Comparison of ENCODE assay signal across 6 cellular contexts in the genomic region with DNA sequence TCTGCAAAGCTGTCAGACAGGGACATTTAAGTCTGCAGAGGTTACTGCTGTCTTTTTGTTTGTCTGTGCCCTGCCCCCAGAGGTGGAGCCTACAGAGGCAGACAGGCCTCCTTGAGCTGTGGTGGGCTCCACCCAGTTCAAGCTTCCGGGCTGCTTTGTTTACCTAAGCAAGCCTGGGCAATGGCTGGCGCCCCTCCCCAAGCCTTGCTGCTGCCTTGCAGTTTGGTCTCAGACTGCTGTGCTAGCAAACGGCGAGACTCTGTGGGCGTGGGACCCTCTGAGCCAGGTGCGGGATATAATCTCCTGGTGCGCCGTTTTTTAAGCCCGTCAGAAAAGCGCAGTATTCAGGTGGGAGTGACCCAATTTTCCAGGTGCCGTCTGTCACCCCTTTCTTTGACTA.
DNase-seq lines count a peak whose midpoint lies in the region; ATAC-seq, FAIRE-seq and TF ChIP-seq lines count a peak whose summit lies in the region.
"Not testable (repeated sequence)": the region's sequence is repeated elsewhere in the genome, so short reads cannot be mapped to it uniquely, and the experiment has no call there.

No MANE protein-coding gene starts in this region.

- 94 to 100% methylated on average over 2 to 10 of the region's 11 CpGs for WGBS in transverse colon (ENCODE audit: low coverage in 1 of 2), 2 donors

- H3K9me3 ChIP-seq in transverse colon: not testable (repeated sequence)

- ATAC-seq in left colon: not testable (repeated sequence)

- not testable (repeated sequence) for FAIRE-seq in bronchial epithelial cell (lab: Jason Lieb, UNC)

- peaks cover 2 to 18% (median 10%) of the 10 kb centered on the region in 4 donors for H3K4me1 ChIP-seq in transverse colon

- not testable (repeated sequence) for H3K4me3 ChIP-seq in bronchial epithelial cell (ENCODE audit: low read depth, low read length); transverse colon

- not testable (repeated sequence) for H3K36me3 ChIP-seq in bronchial epithelial cell (ENCODE audit: control insufficient read depth, insufficient read depth, low read length); transverse colon

- not testable (repeated sequence) for TF ChIP-seq POLR2A in transverse colon (IDR thresholded peaks at IDR 0.05)

- intact Hi-C loops in left colon (cut with DNase I, micrococcal nuclease); transverse colon (cut with DNase I; ENCODE audit: low total_unique reads): not testable (repeated sequence)

- H3K27me3 ChIP-seq in bronchial epithelial cell (ENCODE audit: control insufficient read depth, insufficient read depth, low read length); transverse colon: not testable (repeated sequence)

- H3K27ac ChIP-seq in transverse colon: not testable (repeated sequence)

- in situ Hi-C loops in transverse colon (cut with MboI; ENCODE audit: low pct_ligation_motif_present in 1 of 4, low pct_unique_long_range_greater_than_20kb in 1 of 4, low sequenced_read_pairs in 3 of 4): not testable (repeated sequence)

- DNase-seq in HT-29 (ENCODE audit: low spot score) (peak; percentile 43), NCI-H345 (lab: John Stamatoyannopoulos, UW) (peak; percentile 14), SHP77 (lab: John Stamatoyannopoulos, UW) (peak; percentile 21 to 42), bronchial epithelial cell (ENCODE audit: low read depth) (peak; percentile 8), left colon (peak; percentile 31 to 44), transverse colon (peak; percentile 24)

- TF ChIP-seq CTCF in bronchial epithelial cell (IDR thresholded peaks at IDR 0.05; ENCODE audit: insufficient read depth, low read length, severe bottlenecking); transverse colon (IDR thresholded peaks at IDR 0.05): not testable (repeated sequence)

- TF ChIP-seq EP300 in transverse colon (IDR thresholded peaks at IDR 0.05; ENCODE audit: low read depth): not testable (repeated sequence)
